ENCODE assay signal across 23 cellular contexts in the genomic region with DNA sequence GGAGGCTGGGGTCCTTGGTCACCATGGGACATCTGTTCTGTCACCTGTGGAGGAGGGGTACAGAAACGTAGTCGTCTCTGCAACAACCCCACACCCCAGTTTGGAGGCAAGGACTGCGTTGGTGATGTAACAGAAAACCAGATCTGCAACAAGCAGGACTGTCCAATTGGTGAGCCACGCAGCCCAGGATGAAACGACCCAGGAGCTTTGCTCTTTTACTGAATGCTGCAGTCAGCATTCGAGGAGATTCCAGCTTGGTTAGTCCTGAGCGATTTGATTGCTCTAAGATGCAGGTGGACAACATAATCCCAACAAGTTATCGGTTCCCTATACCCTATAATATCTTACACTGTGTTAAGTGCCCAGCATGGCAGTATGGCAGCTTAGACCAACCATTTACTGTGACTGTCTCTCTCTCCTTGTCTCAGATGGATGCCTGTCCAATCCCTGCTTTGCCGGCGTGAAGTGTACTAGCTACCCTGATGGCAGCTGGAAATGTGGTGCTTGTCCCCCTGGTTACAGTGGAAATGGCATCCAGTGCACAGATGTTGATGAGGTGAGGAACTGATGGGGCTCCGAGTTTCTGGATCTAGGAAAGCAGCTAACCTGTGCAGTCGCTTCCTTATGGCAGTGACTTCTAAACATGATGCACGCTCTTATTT. TPM values are rescaled to one million over a fixed set of nuclear protein-coding genes. Genes with fewer than 3 reads are reported as not detected.
DNase-seq lines count a peak whose midpoint lies in the region; TF ChIP-seq lines count a peak whose summit lies in the region.
"Had no signal": no experiment of that assay in that cellular context is flagged by ENCODE, and none has a peak within 500 bp of the region (broad histone marks: within the 10 kb centered on the region; RNA-seq: fewer than 3 reads in every experiment).

No MANE protein-coding gene starts in this region.

- H3K9me3 Mint-ChIP-seq in progenitor cell of endocrine pancreas (ENCODE audit: low read depth) = no peaks in the 10 kb centered on the region
- H3K9me3 Mint-ChIP-seq: activated naive CD8-positive, alpha-beta T cell treated with anti-CD3 and anti-CD28 coated beads, Interleukin-2, amount 10 ng/mL, durations not matched to agents 7 days and 5 days; activated T-helper 1 cell treated with anti-CD3 and anti-CD28 coated beads, Interleukin-12 subunit alpha, Interleukin-12 subunit beta, Interleukin-2, Interleukin-4 antibody, amounts not matched to agents 30 ng/mL and 10 ng/mL and 1 ng/mL, durations not matched to agents 14 hours and 24 hours and 36 hours had no signal

- H3K4me1 Mint-ChIP-seq in progenitor cell of endocrine pancreas (ENCODE audit: low read depth) = peaks cover 17% of the 10 kb centered on the region

- no peak for TF ChIP-seq CTCF in fibroblast of mammary gland (conservative IDR thresholded peaks at IDR 0.05; ENCODE audit: control insufficient read depth, insufficient read depth, low read depth, low read length)
- no peak for TF ChIP-seq CTCF in osteoblast (IDR thresholded peaks at IDR 0.05; ENCODE audit: extremely low read depth, low read depth, low read length)
- no peak for TF ChIP-seq CTCF in progenitor cell of endocrine pancreas (IDR thresholded peaks at IDR 0.05; ENCODE audit: unreplicated experiment)

- H3K4me2 ChIP-seq in osteoblast (ENCODE audit: insufficient read depth, low read length) = peak overlapping the region; percentile 89

- H4K20me1 ChIP-seq in osteoblast (ENCODE audit: insufficient read depth, low read length) = peaks cover 94% of the 10 kb centered on the region

- H2AFZ ChIP-seq in osteoblast (ENCODE audit: low read length) = no peak overlapping the region

- peaks cover 16% of the 10 kb centered on the region for H3K4me1 ChIP-seq in adipocyte (ENCODE audit: control insufficient read depth, insufficient read depth, low read length)
- H3K4me1 ChIP-seq in osteoblast (ENCODE audit: insufficient read depth, low read length) = peaks cover 9% of the 10 kb centered on the region

- DNase-seq in Daoy (ENCODE audit: low read depth) = peak; percentile 27
- DNase-seq in adipocyte (ENCODE audit: low read depth) = peak; percentile 24
- DNase-seq in fibroblast of mammary gland (ENCODE audit: low read depth) = peak; percentile 21
- peak; percentile 56 for DNase-seq in osteoblast (ENCODE audit: insufficient read length, low spot score, missing footprints)
- no peak for DNase-seq in hippocampal formation (lab: John Stamatoyannopoulos, UW)
- no peak for DNase-seq in progenitor cell of endocrine pancreas (ENCODE audit: low spot score, unreplicated experiment)
- DNase-seq in stimulated activated CD4-positive, alpha-beta T cell treated with anti-CD3 and anti-CD28 coated beads, Interleukin-12 subunit alpha, Interleukin-12 subunit beta, amount 100 ng/mL, for 4 hours = no peak
- no peak for DNase-seq in activated CD8-positive, alpha-beta memory T cell treated with anti-CD3 and anti-CD28 coated beads, Interleukin-2, amount 50 U/mL, for 48 hours
- DNase-seq: activated CD4-positive, CD25-positive, alpha-beta regulatory T cell; activated CD8-positive, alpha-beta memory T cell treated with anti-CD3 and anti-CD28 coated beads for 24 hours; activated naive CD8-positive, alpha-beta T cell treated with anti-CD3 and anti-CD28 coated beads, Interleukin-2, amount 10 ng/mL, durations not matched to agents 7 days and 5 days; Calu3; gastrocnemius medialis; KG1; NCI-H1048; NCI-H2029 treated with DMSO at 0.1 percent for 48 hours; NCI-H446 treated with DMSO at 0.1 percent for 48 hours; SHP77; stimulated activated CD4-positive, alpha-beta T cell treated with anti-CD3 and anti-CD28 coated beads, Interleukin-2, amount 100 ng/mL, for 24 hours; T-helper 2 cell; uterus had no signal

- H3K36me3 Mint-ChIP-seq in progenitor cell of endocrine pancreas (ENCODE audit: insufficient read depth) = peaks cover 16% of the 10 kb centered on the region
- H3K36me3 Mint-ChIP-seq: activated naive CD8-positive, alpha-beta T cell treated with anti-CD3 and anti-CD28 coated beads, Interleukin-2, amount 10 ng/mL, durations not matched to agents 7 days and 5 days had no signal

- peaks cover 8% of the 10 kb centered on the region for H3K79me2 ChIP-seq in osteoblast (ENCODE audit: insufficient read depth, low read length)

- H3K9ac ChIP-seq in adipocyte (ENCODE audit: low read length) = peak overlapping the region; percentile 13

- H3K9me3 ChIP-seq in adipocyte (ENCODE audit: control insufficient read depth, low read length) = no peaks in the 10 kb centered on the region
- no peaks in the 10 kb centered on the region for H3K9me3 ChIP-seq in osteoblast (ENCODE audit: low read depth, low read length)
- H3K9me3 ChIP-seq: gastrocnemius medialis, uterus had no signal

- no peak overlapping the region for H3K27ac Mint-ChIP-seq in progenitor cell of endocrine pancreas
- H3K27ac Mint-ChIP-seq: activated naive CD8-positive, alpha-beta T cell treated with anti-CD3 and anti-CD28 coated beads, Interleukin-2, amount 10 ng/mL, durations not matched to agents 7 days and 5 days; activated T-helper 1 cell treated with anti-CD3 and anti-CD28 coated beads, Interleukin-12 subunit alpha, Interleukin-12 subunit beta, Interleukin-2, Interleukin-4 antibody, amounts not matched to agents 30 ng/mL and 10 ng/mL and 1 ng/mL, durations not matched to agents 14 hours and 24 hours and 36 hours had no signal

- H3K4me3 Mint-ChIP-seq in progenitor cell of endocrine pancreas (ENCODE audit: low read depth) = no peak overlapping the region
- H3K4me3 Mint-ChIP-seq: activated naive CD8-positive, alpha-beta T cell treated with anti-CD3 and anti-CD28 coated beads, Interleukin-2, amount 10 ng/mL, durations not matched to agents 7 days and 5 days; activated T-helper 1 cell treated with anti-CD3 and anti-CD28 coated beads, Interleukin-12 subunit alpha, Interleukin-12 subunit beta, Interleukin-2, Interleukin-4 antibody, amounts not matched to agents 30 ng/mL and 10 ng/mL and 1 ng/mL, durations not matched to agents 14 hours and 24 hours and 36 hours had no signal

- H3K27me3 ChIP-seq in adipocyte (replicated peaks; ENCODE audit: control insufficient read depth, insufficient read depth, low read length) (no peaks in the 10 kb centered on the region), osteoblast (ENCODE audit: insufficient read depth, low read length) (no peaks in the 10 kb centered on the region)
- H3K27me3 ChIP-seq: gastrocnemius medialis, uterus had no signal

- peak overlapping the region; percentile 92 for H3K27ac ChIP-seq in osteoblast (ENCODE audit: low read depth, low read length)
- H3K27ac ChIP-seq: gastrocnemius medialis had no signal

- H3K4me3 ChIP-seq in adipocyte (ENCODE audit: low read length) (peak overlapping the region; percentile 7), fibroblast of mammary gland (ENCODE audit: control insufficient read depth, low read depth, low read length) (no peak overlapping the region), osteoblast (ENCODE audit: insufficient read depth, low read length) (peak overlapping the region; percentile 84)
- H3K4me3 ChIP-seq: gastrocnemius medialis, GM12878, uterus had no signal

- H3K27me3 Mint-ChIP-seq in progenitor cell of endocrine pancreas = no peaks in the 10 kb centered on the region

- H3K36me3 ChIP-seq in adipocyte (ENCODE audit: control insufficient read depth, insufficient read depth, low read length, severe bottlenecking) = peaks cover 100% of the 10 kb centered on the region
- H3K36me3 ChIP-seq in osteoblast (ENCODE audit: insufficient read depth, low read length) = peaks cover 100% of the 10 kb centered on the region

RNA-seq across cellular contexts. Expression of a gene that starts 7.8 kb away (rescaled TPM):
- 567 and 839 TPM in 2 replicates for total RNA-seq in Daoy (2014; rRNA removed; shearing (Covaris generic))
- total RNA-seq in osteoblast (6,477 and 8,941 TPM in 2 replicates), progenitor cell of endocrine pancreas (22.9 and 34.6 TPM in 2 replicates)

Comparison
In these comparisons a context has a peak if more than half of its experiments do, and no peak if none do; other contexts are left out.
1. DNase-seq: peak in Daoy (single experiment), adipocyte (single experiment), fibroblast of mammary gland (single experiment) and osteoblast (single experiment); none in hippocampal formation (0 of 2), progenitor cell of endocrine pancreas (single experiment), stimulated activated CD4-positive, alpha-beta T cell treated with anti-CD3 and anti-CD28 coated beads, Interleukin-12 subunit alpha, Interleukin-12 subunit beta, amount 100 ng/mL, for 4 hours (single experiment) and activated CD8-positive, alpha-beta memory T cell treated with anti-CD3 and anti-CD28 coated beads, Interleukin-2, amount 50 U/mL, for 48 hours (single experiment).
2. RNA of a gene that starts 7.8 kb away (total RNA-seq): 6,477 to 8,941 TPM in osteoblast and 567 to 839 TPM in Daoy; 22.9 to 34.6 TPM in progenitor cell of endocrine pancreas; every median in the first group is over 10 times any median in the second.